ENCODE assay signal across 9 cellular contexts in the genomic region with DNA sequence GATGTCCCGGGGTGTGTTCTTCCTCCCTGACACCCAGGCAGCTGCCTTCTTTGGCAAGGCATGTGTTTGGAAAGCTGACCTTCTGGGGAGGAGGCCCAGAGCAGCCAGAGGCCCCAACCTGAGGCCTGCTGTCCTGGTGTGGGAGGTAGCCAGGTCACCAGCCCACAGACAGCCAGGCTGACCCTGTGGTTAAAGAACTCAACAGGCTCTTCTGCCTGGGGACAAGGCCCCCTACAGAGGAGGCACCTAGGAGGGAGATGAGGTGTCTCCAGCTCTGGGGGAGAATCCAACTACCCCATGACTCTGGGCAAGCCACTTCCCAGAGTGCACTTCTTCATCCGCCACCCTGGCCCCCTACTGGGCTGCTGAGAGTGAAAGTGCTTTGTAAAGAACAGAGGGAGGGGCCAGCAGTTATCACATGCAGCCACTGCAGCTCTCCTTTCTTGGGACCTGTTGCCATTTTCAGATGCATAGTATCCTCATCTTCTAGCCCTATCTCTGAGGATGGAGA. TPM values are rescaled to one million over a fixed set of nuclear protein-coding genes. Genes with fewer than 3 reads are reported as not detected.
A peak's percentile ranks its signal among the peaks of the same experiment; 100 is the strongest.
DNase-seq lines count a peak whose midpoint lies in the region; FAIRE-seq and TF ChIP-seq lines count a peak whose summit lies in the region.
"Had no signal": no experiment of that assay in that cellular context is flagged by ENCODE, and none has a peak within 500 bp of the region (broad histone marks: within the 10 kb centered on the region; RNA-seq: fewer than 3 reads in every experiment).

No MANE protein-coding gene starts in this region.

- H3K36me3 ChIP-seq in Karpas-422 (ENCODE audit: insufficient read depth, low read length), result no peaks in the 10 kb centered on the region
- H3K36me3 ChIP-seq in muscle layer of colon (ENCODE audit: insufficient read depth, low read length), result peaks cover 16% of the 10 kb centered on the region
- peaks cover 4% of the 10 kb centered on the region for H3K36me3 ChIP-seq in thymus (ENCODE audit: control insufficient read depth, insufficient read depth)

- no peaks in the 10 kb centered on the region for H3K9me2 ChIP-seq in Karpas-422 (replicated peaks; ENCODE audit: insufficient read depth, low read length)

- H3K9me3 ChIP-seq in Karpas-422 (ENCODE audit: low read length), result no peaks in the 10 kb centered on the region
- H3K9me3 ChIP-seq in muscle layer of colon (ENCODE audit: low read length), result no peaks in the 10 kb centered on the region
- H3K9me3 ChIP-seq in thymus (ENCODE audit: control insufficient read depth), result no peaks in the 10 kb centered on the region

- no peaks in the 10 kb centered on the region for H3K79me2 ChIP-seq in Karpas-422 (ENCODE audit: low read length)

- H3K9ac ChIP-seq in Karpas-422 (ENCODE audit: low read length), result peak overlapping the region; percentile 48
- H3K9ac ChIP-seq in muscle layer of colon (ENCODE audit: low read length), result no peak overlapping the region

- DNase-seq in EL, result peak; percentile 63
- DNase-seq in Karpas-422, result peak; percentile 91
- DNase-seq in activated CD4-positive, alpha-beta T cell treated with anti-CD3 and anti-CD28 coated beads for 1 hour, result peak; percentile 44
- DNase-seq in dorsolateral prefrontal cortex, result peak in 2 of 10 donors; percentile 54 to 56
- no peak for DNase-seq in HPDE6-E6E7 (ENCODE audit: extremely low spot score)
- no peak for DNase-seq in frontal cortex (ENCODE audit: low spot score in 2 of 2)

- peak in 46 of 56 donors; percentile 9 to 62 (median 37) for TF ChIP-seq CTCF in dorsolateral prefrontal cortex (IDR thresholded peaks at IDR 0.05 in 54 of 56, conservative IDR thresholded peaks at IDR 0.05 in 2 of 56; ENCODE audit: low read depth in 1 of 56, partially characterized antibody in 56 of 56)

- H3K4me2 ChIP-seq in Karpas-422 (ENCODE audit: low read depth, low read length, poor library complexity, severe bottlenecking), result peak overlapping the region; percentile 31

- intact Hi-C loops in dorsolateral prefrontal cortex (cut with DNase I), result loop anchor here in 1 of 2 donors (5.0 kb wide), 1 partner anchor 38 kb away; no protein-coding TSS in a partner anchor

- H3K4me3 ChIP-seq in Karpas-422 (ENCODE audit: low read length), result no peak overlapping the region
- H3K4me3 ChIP-seq in dorsolateral prefrontal cortex, result no peak overlapping the region
- H3K4me3 ChIP-seq in muscle layer of colon (ENCODE audit: low read depth in 1 of 2, low read length in 2 of 2), result no peak overlapping the region
- no peak overlapping the region for H3K4me3 ChIP-seq in thymus (ENCODE audit: low read length)

- peaks cover 19% of the 10 kb centered on the region for H3K4me1 ChIP-seq in Karpas-422 (ENCODE audit: low read length)
- peaks cover 25% of the 10 kb centered on the region for H3K4me1 ChIP-seq in muscle layer of colon (ENCODE audit: insufficient read depth, low read length)
- peaks cover 19% of the 10 kb centered on the region for H3K4me1 ChIP-seq in thymus (ENCODE audit: control insufficient read depth, insufficient read depth, low read length)

- WGBS in thymus, result 72% methylated on average over 2 of the region's 2 CpGs

- no peaks in the 10 kb centered on the region for H3K27me3 ChIP-seq in Karpas-422 (ENCODE audit: low read length)
- H3K27me3 ChIP-seq in dorsolateral prefrontal cortex, result no peaks in the 10 kb centered on the region
- H3K27me3 ChIP-seq in muscle layer of colon (ENCODE audit: control insufficient read depth in 1 of 2, insufficient read depth in 2 of 2, low read length in 2 of 2), result no peaks in the 10 kb centered on the region
- no peaks in the 10 kb centered on the region for H3K27me3 ChIP-seq in thymus (ENCODE audit: control insufficient read depth, insufficient read depth)

- no peak for FAIRE-seq in frontal cortex (lab: Jason Lieb, UNC)
- FAIRE-seq: TTC549 had no signal

- H4K20me1 ChIP-seq in Karpas-422 (ENCODE audit: insufficient read depth, low read depth, low read length), result no peaks in the 10 kb centered on the region

- peak overlapping the region; percentile 86 for H2AFZ ChIP-seq in Karpas-422 (ENCODE audit: low read length)

- no peak overlapping the region for H3K27ac ChIP-seq in Karpas-422 (ENCODE audit: low read length)
- peak overlapping the region; percentile 52 to 97 (median 86) for H3K27ac ChIP-seq in dorsolateral prefrontal cortex
- H3K27ac ChIP-seq in muscle layer of colon (ENCODE audit: low read depth, low read length), result peak overlapping the region; percentile 78
- H3K27ac ChIP-seq in thymus (ENCODE audit: low read depth), result peak overlapping the region; percentile 75

RNA-seq across cellular contexts. Expression of a gene that starts 13.1 kb away (rescaled TPM):
- 52.0 and 103 TPM in 2 replicates for total RNA-seq in Karpas-422 (2014; rRNA removed; shearing (Covaris generic); ENCODE audit: low replicate concordance)
- total RNA-seq in dorsolateral prefrontal cortex (100 to 1,000 TPM in 84 of 120 experiments, 10 to 100 TPM in 36; 57.2 to 359 (median 120) TPM), frontal cortex (17.5 TPM)
- 53.3 TPM for polyA plus RNA-seq in thymus

Comparison
In these comparisons a context has a peak if more than half of its experiments do, and no peak if none do; other contexts are left out.
1. DNase-seq: peak in EL (single experiment), Karpas-422 (single experiment) and activated CD4-positive, alpha-beta T cell treated with anti-CD3 and anti-CD28 coated beads for 1 hour (single experiment); none in HPDE6-E6E7 (single experiment) and frontal cortex (0 of 2).